8 cellular contexts compared by ENCODE assay signal in genomic region chr2:40451926-40452605, GRCh38. TPM values are rescaled to one million over a fixed set of nuclear protein-coding genes. Genes with fewer than 3 reads are reported as not detected.
DNase-seq lines count a peak whose midpoint lies in the region; ATAC-seq and TF ChIP-seq lines count a peak whose summit lies in the region.

Gene SLC8A1 (minus strand): TSS chr2:40452090.

- H3K14ac ChIP-seq in mesenchymal stem cell (ENCODE audit: low read length in 2 of 2) = no peak within 1 kb of the TSS

- no peaks in the 10 kb centered on the region for H3K27me3 ChIP-seq in CD8-positive, alpha-beta memory T cell (ENCODE audit: insufficient read depth, low read length, poor library complexity, severe bottlenecking)
- H3K27me3 ChIP-seq in GM23248 (replicated peaks; ENCODE audit: insufficient read depth) = no peaks in the 10 kb centered on the region
- no peaks in the 10 kb centered on the region for H3K27me3 ChIP-seq in Peyer's patch
- H3K27me3 ChIP-seq in mesenchymal stem cell (ENCODE audit: control insufficient read depth in 1 of 2, insufficient read depth in 1 of 2, low read length in 2 of 2) = no peaks in the 10 kb centered on the region
- no peaks in the 10 kb centered on the region for H3K27me3 ChIP-seq in testis

- H2AFZ ChIP-seq in GM23248 (peak within 1 kb of the TSS; percentile 94), mesenchymal stem cell (ENCODE audit: low read depth, low read length) (peak within 1 kb of the TSS; percentile 54)

- peak within 1 kb of the TSS; percentile 36 for H2BK120ac ChIP-seq in mesenchymal stem cell (ENCODE audit: low read depth, low read length)

- WGBS in GM23248 (ENCODE audit: low coverage in 1 of 2, low lambda C conversion rate in 2 of 2, missing lambda C conversion rate in 2 of 2), 2 experiments = 2 to 3% methylated on average over 30 to 44 of the region's 82 CpGs
- WGBS in mesenchymal stem cell = 1% methylated on average over 55 of the region's 82 CpGs
- 3 to 5% methylated on average over 25 to 55 of the region's 82 CpGs for whole genome bisulfite sequencing in testis, 2 donors

- peak within 1 kb of the TSS in 1 of 2 experiments; percentile 53 for H3K23ac ChIP-seq in mesenchymal stem cell (ENCODE audit: low read length in 2 of 2)

- no peak within 1 kb of the TSS for H4K91ac ChIP-seq in mesenchymal stem cell (ENCODE audit: low read length)

- H2BK12ac ChIP-seq in mesenchymal stem cell (ENCODE audit: low read length in 2 of 2) = peak within 1 kb of the TSS in 1 of 2 experiments; percentile 2

- H3K36me3 ChIP-seq in CD8-positive, alpha-beta memory T cell (ENCODE audit: insufficient read depth, low read length) = no peaks in the 10 kb centered on the region
- H3K36me3 ChIP-seq in GM23248 (ENCODE audit: low read depth) (no peaks in the 10 kb centered on the region), Peyer's patch (no peaks in the 10 kb centered on the region), mesenchymal stem cell (ENCODE audit: control insufficient read depth in 1 of 2, insufficient read depth in 2 of 2, low read depth in 1 of 2, low read length in 2 of 2) (no peaks in the 10 kb centered on the region), testis (ENCODE audit: low read depth, missing control alignments) (no peaks in the 10 kb centered on the region)

- H3K4me1 ChIP-seq in CD8-positive, alpha-beta memory T cell (ENCODE audit: insufficient read depth, low read length) = no peaks in the 10 kb centered on the region
- H3K4me1 ChIP-seq in GM23248 (ENCODE audit: insufficient read depth) = peaks cover 19% of the 10 kb centered on the region
- no peaks in the 10 kb centered on the region for H3K4me1 ChIP-seq in Peyer's patch
- peaks cover 2% of the 10 kb centered on the region for H3K4me1 ChIP-seq in mesenchymal stem cell (ENCODE audit: control insufficient read depth, insufficient read depth, low read depth, low read length)
- H3K4me1 ChIP-seq in testis = peaks cover 4% of the 10 kb centered on the region

- in situ Hi-C loops in GM23248 (cut with MboI) = no loop called here

- H3K79me1 ChIP-seq in mesenchymal stem cell (replicated peaks; ENCODE audit: low read length, poor library complexity, severe bottlenecking) = peaks cover 6% of the 10 kb centered on the region

- H3K27ac ChIP-seq in CD8-positive, alpha-beta memory T cell (ENCODE audit: low read depth, low read length) = no peak within 1 kb of the TSS
- H3K27ac ChIP-seq in GM23248 = peak within 1 kb of the TSS; percentile 41
- H3K27ac ChIP-seq in Peyer's patch = peak within 1 kb of the TSS in 3 of 4 donors; percentile 55 to 78 (median 72)
- H3K27ac ChIP-seq in mesenchymal stem cell (ENCODE audit: low read length, poor library complexity, severe bottlenecking) = peak within 1 kb of the TSS; percentile 55
- H3K27ac ChIP-seq in testis = peak within 1 kb of the TSS in 1 of 2 donors; percentile 45

- H4K8ac ChIP-seq in mesenchymal stem cell (ENCODE audit: low read length) = peak within 1 kb of the TSS; percentile 19

- H3K4me1 Mint-ChIP-seq in CD8-positive, alpha-beta memory T cell = peaks cover 4 to 14% (median 8%) of the 10 kb centered on the region in 3 donors

- peak within 1 kb of the TSS in 6 of 7 donors; percentile 6 to 76 (median 52) for H3K4me3 Mint-ChIP-seq in CD8-positive, alpha-beta memory T cell

- H3K18ac ChIP-seq in mesenchymal stem cell (ENCODE audit: low read depth in 1 of 2, low read length in 2 of 2) = peak within 1 kb of the TSS; percentile 37 to 72

- CTCF ChIA-PET in CD8-positive, alpha-beta memory T cell (lab: Charles Lee) = no interaction called here

- H3K4me2 ChIP-seq in GM23248 (ENCODE audit: unreplicated experiment) (peak within 1 kb of the TSS; percentile 97), mesenchymal stem cell (ENCODE audit: low read length, poor library complexity, severe bottlenecking) (peak within 1 kb of the TSS; percentile 93)

- H3K4ac ChIP-seq in mesenchymal stem cell (ENCODE audit: low read depth in 1 of 2, low read length in 2 of 2) = no peak within 1 kb of the TSS

- peak within 1 kb of the TSS; percentile 72 for H3K9ac ChIP-seq in GM23248
- peak within 1 kb of the TSS; percentile 68 for H3K9ac ChIP-seq in mesenchymal stem cell (ENCODE audit: low read length)

- intact Hi-C loops in testis (cut with DNase I; ENCODE audit: low total_unique reads) = no loop called here

- TF ChIP-seq POLR2A in Peyer's patch (IDR thresholded peaks at IDR 0.05) (no peak), testis (IDR thresholded peaks at IDR 0.05) (no peak)

- H3K79me2 ChIP-seq in GM23248 (ENCODE audit: insufficient read depth) = peaks cover 35% of the 10 kb centered on the region

- DNase-seq in CD8-positive, alpha-beta memory T cell = no peak
- DNase-seq in GM23248 (peak; percentile 78), Peyer's patch (peak in 1 of 3 donors; percentile 56), ecto neural progenitor cell (ENCODE audit: low spot score) (peak; percentile 71), mesenchymal stem cell (peak; percentile 35), testis (peak; percentile 34)
- DNase-seq in activated CD4-positive, alpha-beta T cell treated with anti-CD3 and anti-CD28 coated beads, Interleukin-2, amount 50 U/mL, for 1 hour = no peak

- H3K9me3 ChIP-seq in CD8-positive, alpha-beta memory T cell (ENCODE audit: low read length) = no peaks in the 10 kb centered on the region
- H3K9me3 ChIP-seq in GM23248 (ENCODE audit: low read depth) (no peaks in the 10 kb centered on the region), Peyer's patch (no peaks in the 10 kb centered on the region), mesenchymal stem cell (ENCODE audit: control insufficient read depth, low read length) (no peaks in the 10 kb centered on the region), testis (no peaks in the 10 kb centered on the region)

- H4K20me1 ChIP-seq in GM23248 (ENCODE audit: insufficient read depth) = no peaks in the 10 kb centered on the region

- no peak within 1 kb of the TSS for H2BK5ac ChIP-seq in mesenchymal stem cell (ENCODE audit: low read depth, low read length, poor library complexity, severe bottlenecking)

- H3F3A ChIP-seq in GM23248 (ENCODE audit: insufficient read depth) = peaks cover 24% of the 10 kb centered on the region

- no peaks in the 10 kb centered on the region for H3K9me2 ChIP-seq in GM23248 (ENCODE audit: insufficient read depth)

- peaks cover 0 to 18% (median 6%) of the 10 kb centered on the region in 5 donors for H3K9me3 Mint-ChIP-seq in CD8-positive, alpha-beta memory T cell

- H3K4me3 ChIP-seq in CD8-positive, alpha-beta memory T cell (ENCODE audit: low read length) = no peak within 1 kb of the TSS
- H3K4me3 ChIP-seq in GM23248 (peak within 1 kb of the TSS; percentile 98), Peyer's patch (peak within 1 kb of the TSS; percentile 30 to 65 (median 46)), mesenchymal stem cell (ENCODE audit: insufficient read depth in 1 of 2, low read depth in 1 of 2, low read length in 2 of 2) (peak within 1 kb of the TSS; percentile 78 to 89), testis (peak within 1 kb of the TSS; percentile 50 to 67)

- ATAC-seq in GM18861 (IDR thresholded peaks at IDR 0.05; ENCODE audit: unreplicated experiment) = no peak

- H3K36me3 Mint-ChIP-seq in CD8-positive, alpha-beta memory T cell = peaks cover 0 to 2% (median 0%) of the 10 kb centered on the region in 3 donors

- POLR2A ChIA-PET in CD8-positive, alpha-beta memory T cell (lab: Charles Lee) = no interaction called here

- peaks cover 18 to 30% of the 10 kb centered on the region in 2 donors for H3K27me3 Mint-ChIP-seq in CD8-positive, alpha-beta memory T cell

- H2AK5ac ChIP-seq in mesenchymal stem cell (ENCODE audit: low read length, severe bottlenecking) = no peak within 1 kb of the TSS

- no peak within 1 kb of the TSS for H3K27ac Mint-ChIP-seq in CD8-positive, alpha-beta memory T cell

- TF ChIP-seq CTCF in Peyer's patch (IDR thresholded peaks at IDR 0.05) (no peak), testis (IDR thresholded peaks at IDR 0.05) (no peak)

- H2BK15ac ChIP-seq in mesenchymal stem cell (ENCODE audit: low read depth, poor library complexity, severe bottlenecking) = peak within 1 kb of the TSS; percentile 36

RNA-seq across cellular contexts. Expression of gene SLC8A1, which starts in this region (rescaled TPM):
- total RNA-seq in CD8-positive, alpha-beta memory T cell = under 1 TPM; 0.15 to 0.22 TPM
- polyA plus RNA-seq in CD8-positive, alpha-beta memory T cell = not detected
- total RNA-seq in GM23248 (2014; rRNA removed; shearing (Covaris generic)) = 82.1 and 83.4 TPM in 2 replicates
- polyA plus RNA-seq in GM23248 (2016; fragmentation: Nextera tagmentation; extraction: Ambion mirVana) (11.6 and 13.8 TPM in 2 replicates), testis (ENCODE audit: insufficient read depth, low read depth, low replicate concordance) (3.6 TPM)
- total RNA-seq in Peyer's patch (10 to 100 TPM; 19.6 to 51.2 (median 31.2) TPM), testis (1 to 10 TPM; 1.4 to 3.2 TPM)
- 0.93 TPM for polyA plus RNA-seq in mesenchymal stem cell (2013, experiment 1 of 2)
- 1.2 TPM for polyA plus RNA-seq in mesenchymal stem cell (2013, experiment 2 of 2)

Comparison
In these comparisons a context has a peak if more than half of its experiments do, and no peak if none do; other contexts are left out.
1. RNA of gene SLC8A1 (total RNA-seq): 82.1 to 83.4 TPM in GM23248 and 19.6 to 51.2 TPM in Peyer's patch; 1.4 to 3.2 TPM in testis and 0.15 to 0.22 TPM in CD8-positive, alpha-beta memory T cell; every median in the first group is over 4 times any median in the second.
2. DNase-seq: peak in GM23248 (single experiment), ecto neural progenitor cell (single experiment), mesenchymal stem cell (single experiment) and testis (single experiment); none in CD8-positive, alpha-beta memory T cell (0 of 5) and activated CD4-positive, alpha-beta T cell treated with anti-CD3 and anti-CD28 coated beads, Interleukin-2, amount 50 U/mL, for 1 hour (single experiment).